ENCODE assay signal across 8 cellular contexts in genomic region chr12:70366581-70367267, GRCh38. TPM values are rescaled to one million over a fixed set of nuclear protein-coding genes. Genes with fewer than 3 reads are reported as not detected.
DNase-seq lines count a peak whose midpoint lies in the region; ATAC-seq lines count a peak whose summit lies in the region.

No MANE protein-coding gene starts in this region.

- intact Hi-C loops in Right ventricle myocardium inferior (cut with DNase I), result loop anchor here (10.0 kb wide), 2 partner anchors 122 to 208 kb away; partner anchors contain the start of gene CNOT2
- intact Hi-C loops in cardiac septum (cut with DNase I), result loop anchor here (5.0 to 10.0 kb wide), 3 partner anchors 124 to 459 kb away; partner anchors contain the start of gene CNOT2

- 0% methylated on average over 65 of the region's 71 CpGs for WGBS in mesodermal cell (ENCODE audit: insufficient coverage in 2 of 2), 2 experiments

- POLR2A ChIA-PET in activated CD4-positive, alpha-beta memory T cell treated with anti-CD3 and anti-CD28 coated beads, Interleukin-2, amount 10 ng/mL, durations not matched to agents 7 days and 5 days (lab: Charles Lee), result interaction anchor here (2.0 kb wide), 1 partner anchor 123 kb away, joined by 7 read pairs; no protein-coding TSS in a partner anchor

- no peak overlapping the region for H3K27ac Mint-ChIP-seq in activated CD4-positive, alpha-beta memory T cell treated with anti-CD3 and anti-CD28 coated beads, Interleukin-2, amount 10 ng/mL, durations not matched to agents 7 days and 5 days

- no peaks in the 10 kb centered on the region for H3K9me3 ChIP-seq in mesodermal cell (ENCODE audit: control insufficient read depth, low read length)

- no peaks in the 10 kb centered on the region for H3K36me3 Mint-ChIP-seq in activated CD4-positive, alpha-beta memory T cell treated with anti-CD3 and anti-CD28 coated beads, Interleukin-2, amount 10 ng/mL, durations not matched to agents 7 days and 5 days (ENCODE audit: low read depth)

- peaks cover 37% of the 10 kb centered on the region for H3K27me3 Mint-ChIP-seq in activated CD4-positive, alpha-beta memory T cell treated with anti-CD3 and anti-CD28 coated beads, Interleukin-2, amount 10 ng/mL, durations not matched to agents 7 days and 5 days

- peaks cover 21% of the 10 kb centered on the region for H3K4me1 Mint-ChIP-seq in activated CD4-positive, alpha-beta memory T cell treated with anti-CD3 and anti-CD28 coated beads, Interleukin-2, amount 10 ng/mL, durations not matched to agents 7 days and 5 days

- peak overlapping the region; percentile 83 for H3K4me3 Mint-ChIP-seq in activated CD4-positive, alpha-beta memory T cell treated with anti-CD3 and anti-CD28 coated beads, Interleukin-2, amount 10 ng/mL, durations not matched to agents 7 days and 5 days

- peak overlapping the region; percentile 69 for H3K27ac ChIP-seq in mesodermal cell (ENCODE audit: low read depth, low read length, severe bottlenecking)

- CTCF ChIA-PET in activated CD4-positive, alpha-beta memory T cell treated with anti-CD3 and anti-CD28 coated beads, Interleukin-2, amount 10 ng/mL, durations not matched to agents 7 days and 5 days (lab: Charles Lee), result no interaction called here

- DNase-seq in Right ventricle myocardium inferior (ENCODE audit: missing footprints) (peak; percentile 80), cardiac septum (ENCODE audit: low spot score) (no peak), NCI-H345 (lab: John Stamatoyannopoulos, UW) (peak; percentile 76), ecto neural progenitor cell (ENCODE audit: low spot score) (peak; percentile 76)
- DNase-seq in activated CD4-positive, alpha-beta memory T cell treated with anti-CD3 and anti-CD28 coated beads, Interleukin-2, amount 10 ng/mL, durations not matched to agents 7 days and 5 days, result peak; percentile 67
- peak; percentile 8 to 47 for DNase-seq in stimulated activated CD8-positive, alpha-beta memory T cell treated with anti-CD3 and anti-CD28 coated beads, Interleukin-4, amount 100 ng/mL, for 4 hours (ENCODE audit: low read depth in 2 of 2, low spot score in 1 of 2)

- H3K9me3 Mint-ChIP-seq in activated CD4-positive, alpha-beta memory T cell treated with anti-CD3 and anti-CD28 coated beads, Interleukin-2, amount 10 ng/mL, durations not matched to agents 7 days and 5 days, result no peaks in the 10 kb centered on the region

- peak overlapping the region; percentile 57 for H3K4me3 ChIP-seq in mesodermal cell (ENCODE audit: extremely low read depth, insufficient read depth, low read length, poor library complexity, severe bottlenecking)

- H3K4me1 ChIP-seq in mesodermal cell (ENCODE audit: control insufficient read depth, insufficient read depth, low read length, poor library complexity, severe bottlenecking), result peaks cover 5% of the 10 kb centered on the region

- peak; percentile 29 for ATAC-seq in Right ventricle myocardium inferior
- peak; percentile 44 for ATAC-seq in HG03025 (IDR thresholded peaks at IDR 0.05; ENCODE audit: low FRiP score, unreplicated experiment)

- H3K36me3 ChIP-seq in mesodermal cell (ENCODE audit: control insufficient read depth, insufficient read depth, low read length), result no peaks in the 10 kb centered on the region

RNA-seq across cellular contexts. Expression of gene KCNMB4, which starts 0.6 kb away (rescaled TPM):
- total RNA-seq in Right ventricle myocardium inferior, result 1.6 TPM
- total RNA-seq in cardiac septum, result 1.6 TPM
- total RNA-seq in activated CD4-positive, alpha-beta memory T cell treated with anti-CD3 and anti-CD28 coated beads, Interleukin-2, amount 10 ng/mL, durations not matched to agents 7 days and 5 days, result under 1 TPM; 0.23 to 0.33 TPM
- 13.9 TPM for polyA plus RNA-seq in mesodermal cell (2013, experiment 1 of 2)
- polyA plus RNA-seq in mesodermal cell (2013, experiment 2 of 2), result 13.7 TPM
